ENCODE assay signal across 20 cellular contexts in genomic region chr2:30374380-30374779, GRCh38.
DNase-seq lines count a peak whose midpoint lies in the region; ATAC-seq, FAIRE-seq and TF ChIP-seq lines count a peak whose summit lies in the region.
"Had no signal": no experiment of that assay in that cellular context is flagged by ENCODE, and none has a peak within 500 bp of the region (broad histone marks: within the 10 kb centered on the region; RNA-seq: fewer than 3 reads in every experiment).

No MANE protein-coding gene starts in this region.

- H3K56ac ChIP-seq in IMR-90 (ENCODE audit: extremely low read depth, insufficient read depth, low read length): peak overlapping the region; percentile 20; the same call in 1 of the 2 replicates

- peak overlapping the region; percentile 60 for H3K18ac ChIP-seq in IMR-90 (ENCODE audit: low read depth, low read length)

- H4K20me1 ChIP-seq in IMR-90 (ENCODE audit: insufficient read depth, low read length) (no peaks in the 10 kb centered on the region), K562 (replicated peaks; ENCODE audit: control insufficient read depth, insufficient read depth, low read length) (no peaks in the 10 kb centered on the region)

- no TSS peak for BruUV-seq in IMR-90 (replicated peaks; lab: Mats Ljungman, UMichigan)
- BruUV-seq in K562 (replicated peaks; lab: Mats Ljungman, UMichigan): no TSS peak

- peaks cover 0 to 4% of the 10 kb centered on the region in 2 experiments; a peak in 1 of 4 replicates for H3K79me1 ChIP-seq in IMR-90 (ENCODE audit: low read depth in 1 of 2, low read length in 2 of 2)

- H3K9me1 ChIP-seq in IMR-90 (ENCODE audit: insufficient read depth, low read length) (peaks cover 18% of the 10 kb centered on the region), K562 (ENCODE audit: control insufficient read depth, insufficient read depth, low read length) (no peaks in the 10 kb centered on the region)

- peak overlapping the region; percentile 96 for H2BK20ac ChIP-seq in IMR-90 (ENCODE audit: low read depth, low read length)

- DNase-seq in activated T-cell treated with anti-CD3 and anti-CD28 coated beads, Interleukin-2, amount 50 U/mL, for 24 hours: no peak
- DNase-seq in activated T-cell treated with anti-CD3 and anti-CD28 coated beads, Interleukin-2, amount 50 U/mL, for 48 hours: no peak
- DNase-seq in IMR-90 (no peak), K562 (ENCODE audit: extremely low read depth in 1 of 4, low spot score in 3 of 4) (no peak), cortex of kidney (lab: John Stamatoyannopoulos, UW) (no peak), NCI-H82 treated with DMSO at 0.1 percent for 48 hours (lab: John Stamatoyannopoulos, UW; ENCODE audit: unreplicated experiment) (no peak)
- DNase-seq in stimulated activated CD8-positive, alpha-beta memory T cell treated with anti-CD3 and anti-CD28 coated beads, Interleukin-4, amount 100 ng/mL, for 48 hours: peak; percentile 17
- DNase-seq in naive thymus-derived CD8-positive, alpha-beta T cell: no peak
- DNase-seq: C1 segment of cervical spinal cord; CD8-positive, alpha-beta memory T cell; DMS53; NCI-H1417; NCI-H187; NCI-H2227 treated with DMSO at 0.1 percent for 48 hours; NCI-H510A treated with DMSO at 0.1 percent for 48 hours; NCI-H82; RPMI8226; SHP77 treated with DMSO at 0.1 percent for 48 hours had no signal

- H3K4me1 Mint-ChIP-seq in activated T-cell treated with anti-CD3 and anti-CD28 coated beads, Interleukin-2, amount 50 U/mL, for 24 hours (ENCODE audit: low read depth): peaks cover 42% of the 10 kb centered on the region
- H3K4me1 Mint-ChIP-seq in naive thymus-derived CD8-positive, alpha-beta T cell: peaks cover 4 to 11% (median 7%) of the 10 kb centered on the region in 4 donors
- H3K4me1 Mint-ChIP-seq: CD8-positive, alpha-beta memory T cell had no signal

- TF ChIP-seq EP300 in K562 (IDR thresholded peaks at IDR 0.05; ENCODE audit: low read length): no peak

- H2AK5ac ChIP-seq in IMR-90 (ENCODE audit: low read depth, low read length): peak overlapping the region; percentile 92

- H3K4me3 Mint-ChIP-seq in activated T-cell treated with anti-CD3 and anti-CD28 coated beads, Interleukin-2, amount 50 U/mL, for 24 hours: no peak overlapping the region
- no peak overlapping the region for H3K4me3 Mint-ChIP-seq in naive thymus-derived CD8-positive, alpha-beta T cell
- H3K4me3 Mint-ChIP-seq: CD8-positive, alpha-beta memory T cell had no signal

- H3K27ac ChIP-seq in IMR-90 (ENCODE audit: insufficient read depth, low read length) (peak overlapping the region; percentile 40; the same call in 1 of the 2 replicates), K562 (ENCODE audit: extremely low read depth, low read depth, low read length) (no peak overlapping the region)

- H2BK120ac ChIP-seq in IMR-90 (ENCODE audit: low read depth, low read length): peak overlapping the region; percentile 96

- no peaks in the 10 kb centered on the region for H3K9me3 ChIP-seq in IMR-90 (ENCODE audit: control insufficient read depth, insufficient read depth, low read length)
- no peaks in the 10 kb centered on the region for H3K9me3 ChIP-seq in K562 (replicated peaks; ENCODE audit: control insufficient read depth, insufficient read depth, low read depth, low read length)

- peak overlapping the region; percentile 94 for H4K91ac ChIP-seq in IMR-90 (ENCODE audit: insufficient read depth, low read depth, low read length)

- peak overlapping the region; percentile 91 for H3K4ac ChIP-seq in IMR-90 (ENCODE audit: low read depth, low read length)

- H3K27ac Mint-ChIP-seq in activated T-cell treated with anti-CD3 and anti-CD28 coated beads, Interleukin-2, amount 50 U/mL, for 24 hours: peak overlapping the region; percentile 28
- peak overlapping the region in 2 of 10 donors; percentile 42 to 53 for H3K27ac Mint-ChIP-seq in naive thymus-derived CD8-positive, alpha-beta T cell
- H3K27ac Mint-ChIP-seq: CD8-positive, alpha-beta memory T cell had no signal

- CTCF ChIA-PET in IMR-90 (lab: Yijun Ruan, JAX) (interaction anchor here (0.6 to 1.8 kb wide), 2 partner anchors 10 to 26 kb away, joined by 4 to 5 read pairs; no protein-coding TSS in a partner anchor), K562 (lab: Yijun Ruan, JAX; ENCODE audit: low intra/inter-chr PET ratio) (no interaction called here)

- dilution Hi-C loops in IMR-90 (cut with HindIII; ENCODE audit: low sequenced_read_pairs, unreplicated experiment): no loop called here

- no peaks in the 10 kb centered on the region for H3K27me3 Mint-ChIP-seq in activated T-cell treated with anti-CD3 and anti-CD28 coated beads, Interleukin-2, amount 50 U/mL, for 24 hours
- no peaks in the 10 kb centered on the region for H3K27me3 Mint-ChIP-seq in naive thymus-derived CD8-positive, alpha-beta T cell
- H3K27me3 Mint-ChIP-seq: CD8-positive, alpha-beta memory T cell had no signal

- TF ChIP-seq RAD21 in IMR-90 (IDR thresholded peaks at IDR 0.05; ENCODE audit: low read length) (no peak), K562 (CRISPR knock-in tag; conservative IDR thresholded peaks at IDR 0.05 in 1 of 2, IDR thresholded peaks at IDR 0.05 in 1 of 2) (no peak)

- no peak overlapping the region for H3K4me2 ChIP-seq in IMR-90 (ENCODE audit: low read depth, low read length)
- no peak overlapping the region for H3K4me2 ChIP-seq in K562 (ENCODE audit: insufficient read depth, low read length)

- FAIRE-seq in K562 (lab: Jason Lieb, UNC): no peak
- FAIRE-seq: GM12891, GM18507 had no signal

- ATAC-seq in IMR-90 (ENCODE audit: low read depth) (no peak), K562 (peak; percentile 53; the same call in 2 of the 3 replicates)
- no peak for ATAC-seq in naive thymus-derived CD8-positive, alpha-beta T cell

- 100% methylated on average over 1 of the region's 2 CpGs; no CpG with 5 or more reads in 1 of the 2 experiments for WGBS in IMR-90 (ENCODE audit: extremely low coverage in 2 of 2, insufficient read length in 1 of 2), 2 experiments
- WGBS in K562 (ENCODE audit: insufficient coverage, low coverage, missing lambda C conversion rate): 6% methylated on average over 2 of the region's 2 CpGs

- no peaks in the 10 kb centered on the region for H3K79me2 ChIP-seq in K562 (ENCODE audit: control insufficient read depth, insufficient read depth, low read length)

- H3K14ac ChIP-seq in IMR-90 (replicated peaks; ENCODE audit: low read depth, low read length): peak overlapping the region; percentile 81

- peak overlapping the region; percentile 66 for H3K23ac ChIP-seq in IMR-90 (ENCODE audit: low read depth, low read length)

- peak overlapping the region; percentile 85 for H2BK15ac ChIP-seq in IMR-90 (ENCODE audit: low read depth, low read length)

- TF ChIP-seq CTCF in IMR-90 (conservative IDR thresholded peaks at IDR 0.05; ENCODE audit: low read depth, low read length) (no peak), K562 (IDR thresholded peaks at IDR 0.05 in 2 of 3, conservative IDR thresholded peaks at IDR 0.05 in 1 of 3; ENCODE audit: insufficient read depth in 2 of 3, low read depth in 1 of 3, low read length in 3 of 3) (no peak)

- POLR2A ChIA-PET in IMR-90 (lab: Charles Lee; ENCODE audit: unreplicated experiment) (no interaction called here), K562 (lab: Yijun Ruan, JAX) (interaction anchor here (1.2 to 1.3 kb wide), 2 partner anchors 10 kb away, joined by 3 to 4 read pairs; no protein-coding TSS in a partner anchor)
- POLR2A ChIA-PET in naive thymus-derived CD8-positive, alpha-beta T cell (lab: Charles Lee): no interaction called here

- H3K9ac ChIP-seq in IMR-90 (ENCODE audit: low read depth, low read length) (0 out of 2 replicates have a peak overlapping the region, but pooled peaks have one; percentile 0), K562 (ENCODE audit: insufficient read depth in 1 of 2, low read depth in 2 of 2, low read length in 2 of 2) (no peak overlapping the region)

- peak overlapping the region; percentile 82 to 87 for H4K8ac ChIP-seq in IMR-90 (ENCODE audit: low read depth in 2 of 2, low read length in 2 of 2)

- H3K27me3 ChIP-seq in IMR-90 (ENCODE audit: control insufficient read depth, insufficient read depth, low read length) (no peaks in the 10 kb centered on the region), K562 (ENCODE audit: control insufficient read depth in 2 of 2, insufficient read depth in 2 of 2, low read length in 2 of 2) (peaks cover 8 to 31% of the 10 kb centered on the region in 2 experiments; a peak in 4 of 5 replicates)

- H3K4me3 ChIP-seq in IMR-90 (ENCODE audit: insufficient read depth, low read depth, low read length): no peak overlapping the region
- H3K4me3 ChIP-seq in K562: no peak overlapping the region

- peak overlapping the region; percentile 62; the same call in 1 of the 2 replicates for H4K5ac ChIP-seq in IMR-90 (ENCODE audit: low read depth, low read length)

- in situ Hi-C loops in IMR-90 (cut with MboI; ENCODE audit: low sequenced_read_pairs) (no loop called here), K562 (cut with MboI) (no loop called here)

- TF ChIP-seq POLR2A in IMR-90 (IDR thresholded peaks at IDR 0.05; ENCODE audit: low read depth, low read length) (no peak), K562 (conservative IDR thresholded peaks at IDR 0.05) (no peak)

- H2BK5ac ChIP-seq in IMR-90 (ENCODE audit: low read depth, low read length, poor library complexity, severe bottlenecking): peak overlapping the region; percentile 90

- H2AFZ ChIP-seq in IMR-90 (replicated peaks; ENCODE audit: low read length, poor library complexity) (peak overlapping the region; percentile 64), K562 (ENCODE audit: low read depth, low read length) (no peak overlapping the region)

- H3K9me3 Mint-ChIP-seq in activated T-cell treated with anti-CD3 and anti-CD28 coated beads, Interleukin-2, amount 50 U/mL, for 24 hours: no peaks in the 10 kb centered on the region
- no peaks in the 10 kb centered on the region for H3K9me3 Mint-ChIP-seq in naive thymus-derived CD8-positive, alpha-beta T cell
- H3K9me3 Mint-ChIP-seq: CD8-positive, alpha-beta memory T cell had no signal

- H3K4me1 ChIP-seq in IMR-90 (ENCODE audit: control insufficient read depth, insufficient read depth, low read length): peaks cover 12% of the 10 kb centered on the region
- peaks cover 0 to 3% of the 10 kb centered on the region in 2 experiments; a peak in 1 of 5 replicates for H3K4me1 ChIP-seq in K562 (replicated peaks in 1 of 2; ENCODE audit: control insufficient read depth in 2 of 2, insufficient read depth in 2 of 2, low read length in 2 of 2)

- no peaks in the 10 kb centered on the region for H3K36me3 Mint-ChIP-seq in activated T-cell treated with anti-CD3 and anti-CD28 coated beads, Interleukin-2, amount 50 U/mL, for 24 hours (ENCODE audit: low read depth)
- H3K36me3 Mint-ChIP-seq in naive thymus-derived CD8-positive, alpha-beta T cell: no peaks in the 10 kb centered on the region
- H3K36me3 Mint-ChIP-seq: CD8-positive, alpha-beta memory T cell had no signal

- intact Hi-C loops in IMR-90 (cut with micrococcal nuclease): loop anchor here (5.0 kb wide), 1 partner anchor 153 kb away; no protein-coding TSS in a partner anchor
- intact Hi-C loops in K562 (cut with micrococcal nuclease): no loop called here

- H2AK9ac ChIP-seq in IMR-90 (replicated peaks; ENCODE audit: low read depth, low read length, poor library complexity): no peak overlapping the region

- H3K36me3 ChIP-seq in IMR-90 (ENCODE audit: control insufficient read depth, insufficient read depth, low read length) (no peaks in the 10 kb centered on the region), K562 (ENCODE audit: control insufficient read depth, insufficient read depth, low read length) (no peaks in the 10 kb centered on the region)

TF ChIP-seq in K562, 482 proteins besides CTCF, POLR2A, EP300 and RAD21 (continues in another document):
- TF ChIP-seq ZNF311 (CRISPR knock-in tag; IDR thresholded peaks at IDR 0.05): no peak
